Comparison of ENCODE assay signal across 26 cellular contexts in genomic region chr13:69912576-69913074, GRCh38.
DNase-seq lines count a peak whose midpoint lies in the region; ATAC-seq and TF ChIP-seq lines count a peak whose summit lies in the region.
"Had no signal": no experiment of that assay in that cellular context is flagged by ENCODE, and none has a peak within 500 bp of the region (broad histone marks: within the 10 kb centered on the region; RNA-seq: fewer than 3 reads in every experiment).

No MANE protein-coding gene starts in this region.

- no peaks in the 10 kb centered on the region for H3F3A ChIP-seq in SK-N-SH (replicated peaks; ENCODE audit: insufficient read depth)

- no peaks in the 10 kb centered on the region for H3K9me2 ChIP-seq in SK-N-SH

- peak overlapping the region in 9 of 11 experiments; percentile 26 to 73 (median 61); a peak in 17 of 22 replicates for H3K4me2 ChIP-seq in BLaER1 treated with 17β-estradiol and CSF1 and Interleukin-3, amounts not matched to agents 10 nM and 100 nM
- no peak overlapping the region for H3K4me2 ChIP-seq in SK-N-SH
- H3K4me2 ChIP-seq: PC-9 had no signal

- no peak overlapping the region for H3K4me3 ChIP-seq in BLaER1 treated with 17β-estradiol and CSF1 and Interleukin-3, amounts not matched to agents 10 nM and 100 nM
- H3K4me3 ChIP-seq in SK-N-SH (ENCODE audit: low read depth in 2 of 2, low read length in 1 of 2): no peak overlapping the region
- H3K4me3 ChIP-seq: breast epithelium, ovary, PC-9 had no signal

- H3K27me3 Mint-ChIP-seq in WTC11 (ENCODE audit: low read depth): no peaks in the 10 kb centered on the region
- no peaks in the 10 kb centered on the region for H3K27me3 Mint-ChIP-seq in naive thymus-derived CD8-positive, alpha-beta T cell
- H3K27me3 Mint-ChIP-seq: activated naive CD8-positive, alpha-beta T cell treated with anti-CD3 and anti-CD28 coated beads for 36 hours; B cell; CD8-positive, alpha-beta memory T cell; type B pancreatic cell had no signal

- ATAC-seq in WTC11 (no peak), GM19397 (IDR thresholded peaks at IDR 0.05; ENCODE audit: unreplicated experiment) (no peak)
- ATAC-seq in naive thymus-derived CD8-positive, alpha-beta T cell: no peak
- ATAC-seq: Right ventricle myocardium inferior; stimulated activated effector memory CD8-positive, alpha-beta T cell treated with anti-CD3 and anti-CD28 coated beads, Interleukin-12 subunit alpha, Interleukin-12 subunit beta, amount 100 ng/mL, for 72 hours had no signal

- POLR2A ChIA-PET in WTC11 (lab: Charles Lee): no interaction called here
- POLR2A ChIA-PET in SK-N-SH (lab: Yijun Ruan, JAX): no interaction called here
- POLR2A ChIA-PET in naive thymus-derived CD8-positive, alpha-beta T cell (lab: Charles Lee): no interaction called here

- no peak overlapping the region for H2AFZ ChIP-seq in SK-N-SH (ENCODE audit: low read depth)
- H2AFZ ChIP-seq: PC-9 had no signal

- H3K36me3 Mint-ChIP-seq in WTC11: peaks cover 4% of the 10 kb centered on the region; the same call in 1 of the 2 replicates
- no peaks in the 10 kb centered on the region for H3K36me3 Mint-ChIP-seq in naive thymus-derived CD8-positive, alpha-beta T cell
- H3K36me3 Mint-ChIP-seq: activated naive CD8-positive, alpha-beta T cell treated with anti-CD3 and anti-CD28 coated beads for 36 hours; CD8-positive, alpha-beta memory T cell; stimulated activated effector memory CD8-positive, alpha-beta T cell treated with anti-CD3 and anti-CD28 coated beads, Interleukin-12 subunit alpha, Interleukin-12 subunit beta, amount 100 ng/mL, for 72 hours; type B pancreatic cell had no signal

- H3K9ac ChIP-seq in BLaER1 treated with 17β-estradiol and CSF1 and Interleukin-3, amounts not matched to agents 10 nM and 100 nM: peak overlapping the region in 2 of 11 experiments; percentile 10 to 40; a peak in 1 of 22 replicates
- H3K9ac ChIP-seq in SK-N-SH: no peak overlapping the region

- H3K27me3 ChIP-seq in BLaER1 treated with 17β-estradiol and CSF1 and Interleukin-3, amounts not matched to agents 10 nM and 100 nM: no peaks in the 10 kb centered on the region
- no peaks in the 10 kb centered on the region for H3K27me3 ChIP-seq in SK-N-SH (ENCODE audit: insufficient read depth)
- H3K27me3 ChIP-seq: breast epithelium, ovary had no signal

- H3K4me1 Mint-ChIP-seq in WTC11: peaks cover 9% of the 10 kb centered on the region; the same call in 1 of the 2 replicates
- H3K4me1 Mint-ChIP-seq in naive thymus-derived CD8-positive, alpha-beta T cell: no peaks in the 10 kb centered on the region
- H3K4me1 Mint-ChIP-seq: activated naive CD8-positive, alpha-beta T cell treated with anti-CD3 and anti-CD28 coated beads for 36 hours; B cell; CD8-positive, alpha-beta memory T cell; stimulated activated effector memory CD8-positive, alpha-beta T cell treated with anti-CD3 and anti-CD28 coated beads, Interleukin-12 subunit alpha, Interleukin-12 subunit beta, amount 100 ng/mL, for 72 hours had no signal

- H3K79me2 ChIP-seq in SK-N-SH (ENCODE audit: insufficient read depth): no peaks in the 10 kb centered on the region

- H4K20me1 ChIP-seq in BLaER1 treated with 17β-estradiol and CSF1 and Interleukin-3, amounts not matched to agents 10 nM and 100 nM: no peaks in the 10 kb centered on the region
- H4K20me1 ChIP-seq in SK-N-SH (ENCODE audit: insufficient read depth): no peaks in the 10 kb centered on the region

- CTCF ChIA-PET in WTC11 (lab: Charles Lee): no interaction called here
- CTCF ChIA-PET in SK-N-SH (lab: Yijun Ruan, JAX): no interaction called here

- H3K9me3 Mint-ChIP-seq in WTC11: peaks cover 8% of the 10 kb centered on the region
- H3K9me3 Mint-ChIP-seq in naive thymus-derived CD8-positive, alpha-beta T cell: peaks cover 0 to 17% (median 5%) of the 10 kb centered on the region in 9 donors
- H3K9me3 Mint-ChIP-seq: type B pancreatic cell had no signal

- H3K36me3 ChIP-seq in BLaER1 treated with 17β-estradiol and CSF1 and Interleukin-3, amounts not matched to agents 10 nM and 100 nM: no peaks in the 10 kb centered on the region
- no peaks in the 10 kb centered on the region for H3K36me3 ChIP-seq in SK-N-SH (replicated peaks in 1 of 2; ENCODE audit: control insufficient read depth in 1 of 2, insufficient read depth in 2 of 2, low read length in 1 of 2)
- H3K36me3 ChIP-seq: breast epithelium, ovary had no signal

- peaks cover 0 to 24% (median 14%) of the 10 kb centered on the region in 10 experiments; a peak in 13 of 20 replicates for H3K4me1 ChIP-seq in BLaER1 treated with 17β-estradiol and CSF1 and Interleukin-3, amounts not matched to agents 10 nM and 100 nM
- no peaks in the 10 kb centered on the region for H3K4me1 ChIP-seq in SK-N-SH (ENCODE audit: control insufficient read depth in 1 of 2, insufficient read depth in 2 of 2, low read depth in 1 of 2, low read length in 1 of 2)
- H3K4me1 ChIP-seq: breast epithelium had no signal

- TF ChIP-seq EP300 in Ishikawa (IDR thresholded peaks at IDR 0.05; ENCODE audit: borderline replicate concordance) (peak; percentile 60; the same call in 1 of the 2 replicates), SK-N-SH (IDR thresholded peaks at IDR 0.05; ENCODE audit: borderline replicate concordance in 1 of 2, low read depth in 1 of 2, low read length in 1 of 2) (no peak)

- 8% methylated on average over 2 of the region's 2 CpGs for WGBS in SK-N-SH (ENCODE audit: low lambda C conversion rate)

- no peaks in the 10 kb centered on the region for H3K9me3 ChIP-seq in BLaER1 treated with 17β-estradiol and CSF1 and Interleukin-3, amounts not matched to agents 10 nM and 100 nM (replicated peaks in 1 of 11)
- H3K9me3 ChIP-seq in SK-N-SH: no peaks in the 10 kb centered on the region
- H3K9me3 ChIP-seq: breast epithelium, ovary had no signal

- H3K4me3 Mint-ChIP-seq in WTC11: no peak overlapping the region
- no peak overlapping the region for H3K4me3 Mint-ChIP-seq in naive thymus-derived CD8-positive, alpha-beta T cell
- H3K4me3 Mint-ChIP-seq: activated naive CD8-positive, alpha-beta T cell treated with anti-CD3 and anti-CD28 coated beads for 36 hours; B cell; CD8-positive, alpha-beta memory T cell; nephron; stimulated activated effector memory CD8-positive, alpha-beta T cell treated with anti-CD3 and anti-CD28 coated beads, Interleukin-12 subunit alpha, Interleukin-12 subunit beta, amount 100 ng/mL, for 72 hours; type B pancreatic cell had no signal

- TF ChIP-seq RAD21 in Ishikawa (IDR thresholded peaks at IDR 0.05; ENCODE audit: low read depth) (no peak), SK-N-SH (IDR thresholded peaks at IDR 0.05; ENCODE audit: low read length) (no peak)

- no peak overlapping the region for H3K27ac Mint-ChIP-seq in WTC11
- no peak overlapping the region for H3K27ac Mint-ChIP-seq in naive thymus-derived CD8-positive, alpha-beta T cell
- H3K27ac Mint-ChIP-seq: activated naive CD8-positive, alpha-beta T cell treated with anti-CD3 and anti-CD28 coated beads for 36 hours; B cell; CD8-positive, alpha-beta memory T cell; stimulated activated effector memory CD8-positive, alpha-beta T cell treated with anti-CD3 and anti-CD28 coated beads, Interleukin-12 subunit alpha, Interleukin-12 subunit beta, amount 100 ng/mL, for 72 hours; type B pancreatic cell had no signal

- no peak for TF ChIP-seq CTCF in WTC11 (IDR thresholded peaks at IDR 0.05)
- TF ChIP-seq CTCF in SK-N-SH (IDR thresholded peaks at IDR 0.05): no peak

- DNase-seq in NCI-H345 (lab: John Stamatoyannopoulos, UW) (peak; percentile 20), WTC11 (ENCODE audit: low spot score) (no peak), SK-N-SH (no peak), RPMI8226 (no peak)
- DNase-seq in naive thymus-derived CD8-positive, alpha-beta T cell: no peak
- DNase-seq: ACHN; activated effector memory CD4-positive, alpha-beta T cell treated with Interleukin-2 at 50 U/mL for 16 hours; activated naive CD8-positive, alpha-beta T cell treated with anti-CD3 and anti-CD28 coated beads for 36 hours; anterior cingulate cortex; CD8-positive, alpha-beta memory T cell; DMS53; mammary epithelial cell; MV-4-11; NCI-H446; ovary; PC-9; T-helper 2 cell had no signal

- peak overlapping the region in 4 of 11 experiments; percentile 12 to 71 (median 42); a peak in 4 of 22 replicates for H3K27ac ChIP-seq in BLaER1 treated with 17β-estradiol and CSF1 and Interleukin-3, amounts not matched to agents 10 nM and 100 nM
- no peak overlapping the region for H3K27ac ChIP-seq in SK-N-SH (ENCODE audit: low read depth in 2 of 2, low read length in 1 of 2)
- H3K27ac ChIP-seq: breast epithelium, ovary, PC-9 had no signal

TF ChIP-seq in WTC11, 78 proteins besides CTCF, POLR2A, EP300 and RAD21:
- peak; percentile 68 for TF ChIP-seq ZNF423 (CRISPR knock-in tag; IDR thresholded peaks at IDR 0.05)
- no peak for TF ChIP-seq ZNF138 (CRISPR knock-in tag; conservative IDR thresholded peaks at IDR 0.05)
- no peak for TF ChIP-seq ZNF232 (CRISPR knock-in tag; IDR thresholded peaks at IDR 0.05)
- no peak for TF ChIP-seq ESRRA (CRISPR knock-in tag; IDR thresholded peaks at IDR 0.05; ENCODE audit: borderline replicate concordance)

TF ChIP-seq in SK-N-SH, 30 proteins besides CTCF, POLR2A, EP300 and RAD21:
- TF ChIP-seq RCOR1 (IDR thresholded peaks at IDR 0.05; ENCODE audit: low read length): no peak
